ENCODE assay signal across 1 cellular context in the genomic region with DNA sequence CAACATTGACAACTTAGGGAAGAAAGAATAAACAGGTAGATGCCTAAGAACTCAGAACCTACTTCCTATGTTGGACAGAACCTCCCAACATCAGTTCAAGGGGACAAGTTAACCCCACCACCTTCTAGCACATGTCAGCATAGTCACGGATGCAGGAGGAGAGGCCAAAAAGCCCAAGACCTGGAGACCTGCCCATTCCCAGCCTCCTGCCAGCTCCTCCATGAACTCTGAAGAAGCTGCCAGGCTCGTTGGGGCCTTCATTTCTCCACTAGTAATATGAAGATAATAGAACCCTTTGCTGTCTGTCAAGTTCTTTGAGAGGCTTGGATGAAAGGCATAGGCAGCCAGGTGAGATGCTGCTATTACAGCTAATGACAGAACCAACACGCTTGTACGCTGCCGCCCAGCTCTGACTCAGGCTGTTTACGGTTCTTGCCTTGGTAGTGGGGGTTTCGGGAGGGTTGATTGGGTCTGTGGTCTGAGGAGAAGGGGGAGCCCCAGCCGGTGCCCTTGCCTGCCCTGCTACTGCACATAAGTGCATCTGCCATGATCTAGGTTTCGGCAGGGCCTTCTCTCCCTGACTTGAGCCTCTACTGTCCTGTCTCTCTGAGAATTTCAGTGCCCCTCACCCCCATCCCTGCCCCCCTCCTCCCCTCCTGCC.
TF ChIP-seq lines count a peak whose summit lies in the region.

No MANE protein-coding gene starts in this region.

TF ChIP-seq in GM23338, 12 proteins besides CTCF, POLR2A, EP300 and RAD21 (continued from another document):
- TF ChIP-seq, protein P1, sequence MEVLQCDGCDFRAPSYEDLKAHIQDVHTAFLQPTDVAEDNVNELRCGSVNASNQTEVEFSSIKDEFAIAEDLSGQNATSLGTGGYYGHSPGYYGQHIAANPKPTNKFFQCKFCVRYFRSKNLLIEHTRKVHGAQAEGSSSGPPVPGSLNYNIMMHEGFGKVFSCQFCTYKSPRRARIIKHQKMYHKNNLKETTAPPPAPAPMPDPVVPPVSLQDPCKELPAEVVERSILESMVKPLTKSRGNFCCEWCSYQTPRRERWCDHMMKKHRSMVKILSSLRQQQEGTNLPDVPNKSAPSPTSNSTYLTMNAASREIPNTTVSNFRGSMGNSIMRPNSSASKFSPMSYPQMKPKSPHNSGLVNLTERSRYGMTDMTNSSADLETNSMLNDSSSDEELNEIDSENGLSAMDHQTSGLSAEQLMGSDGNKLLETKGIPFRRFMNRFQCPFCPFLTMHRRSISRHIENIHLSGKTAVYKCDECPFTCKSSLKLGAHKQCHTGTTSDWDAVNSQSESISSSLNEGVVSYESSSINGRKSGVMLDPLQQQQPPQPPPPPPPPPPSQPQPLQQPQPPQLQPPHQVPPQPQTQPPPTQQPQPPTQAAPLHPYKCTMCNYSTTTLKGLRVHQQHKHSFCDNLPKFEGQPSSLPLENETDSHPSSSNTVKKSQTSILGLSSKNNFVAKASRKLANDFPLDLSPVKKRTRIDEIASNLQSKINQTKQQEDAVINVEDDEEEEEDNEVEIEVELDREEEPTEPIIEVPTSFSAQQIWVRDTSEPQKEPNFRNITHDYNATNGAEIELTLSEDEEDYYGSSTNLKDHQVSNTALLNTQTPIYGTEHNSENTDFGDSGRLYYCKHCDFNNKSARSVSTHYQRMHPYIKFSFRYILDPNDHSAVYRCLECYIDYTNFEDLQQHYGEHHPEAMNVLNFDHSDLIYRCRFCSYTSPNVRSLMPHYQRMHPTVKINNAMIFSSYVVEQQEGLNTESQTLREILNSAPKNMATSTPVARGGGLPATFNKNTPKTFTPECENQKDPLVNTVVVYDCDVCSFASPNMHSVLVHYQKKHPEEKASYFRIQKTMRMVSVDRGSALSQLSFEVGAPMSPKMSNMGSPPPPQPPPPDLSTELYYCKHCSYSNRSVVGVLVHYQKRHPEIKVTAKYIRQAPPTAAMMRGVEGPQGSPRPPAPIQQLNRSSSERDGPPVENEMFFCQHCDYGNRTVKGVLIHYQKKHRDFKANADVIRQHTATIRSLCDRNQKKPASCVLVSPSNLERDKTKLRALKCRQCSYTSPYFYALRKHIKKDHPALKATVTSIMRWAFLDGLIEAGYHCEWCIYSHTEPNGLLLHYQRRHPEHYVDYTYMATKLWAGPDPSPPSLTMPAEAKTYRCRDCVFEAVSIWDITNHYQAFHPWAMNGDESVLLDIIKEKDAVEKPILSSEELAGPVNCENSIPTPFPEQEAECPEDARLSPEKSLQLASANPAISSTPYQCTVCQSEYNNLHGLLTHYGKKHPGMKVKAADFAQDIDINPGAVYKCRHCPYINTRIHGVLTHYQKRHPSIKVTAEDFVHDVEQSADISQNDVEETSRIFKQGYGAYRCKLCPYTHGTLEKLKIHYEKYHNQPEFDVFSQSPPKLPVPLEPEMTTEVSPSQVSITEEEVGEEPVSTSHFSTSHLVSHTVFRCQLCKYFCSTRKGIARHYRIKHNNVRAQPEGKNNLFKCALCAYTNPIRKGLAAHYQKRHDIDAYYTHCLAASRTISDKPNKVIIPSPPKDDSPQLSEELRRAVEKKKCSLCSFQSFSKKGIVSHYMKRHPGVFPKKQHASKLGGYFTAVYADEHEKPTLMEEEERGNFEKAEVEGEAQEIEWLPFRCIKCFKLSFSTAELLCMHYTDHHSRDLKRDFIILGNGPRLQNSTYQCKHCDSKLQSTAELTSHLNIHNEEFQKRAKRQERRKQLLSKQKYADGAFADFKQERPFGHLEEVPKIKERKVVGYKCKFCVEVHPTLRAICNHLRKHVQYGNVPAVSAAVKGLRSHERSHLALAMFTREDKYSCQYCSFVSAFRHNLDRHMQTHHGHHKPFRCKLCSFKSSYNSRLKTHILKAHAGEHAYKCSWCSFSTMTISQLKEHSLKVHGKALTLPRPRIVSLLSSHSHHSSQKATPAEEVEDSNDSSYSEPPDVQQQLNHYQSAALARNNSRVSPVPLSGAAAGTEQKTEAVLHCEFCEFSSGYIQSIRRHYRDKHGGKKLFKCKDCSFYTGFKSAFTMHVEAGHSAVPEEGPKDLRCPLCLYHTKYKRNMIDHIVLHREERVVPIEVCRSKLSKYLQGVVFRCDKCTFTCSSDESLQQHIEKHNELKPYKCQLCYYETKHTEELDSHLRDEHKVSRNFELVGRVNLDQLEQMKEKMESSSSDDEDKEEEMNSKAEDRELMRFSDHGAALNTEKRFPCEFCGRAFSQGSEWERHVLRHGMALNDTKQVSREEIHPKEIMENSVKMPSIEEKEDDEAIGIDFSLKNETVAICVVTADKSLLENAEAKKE (CRISPR knock-in tag; IDR thresholded peaks at IDR 0.05), result no peak
- TF ChIP-seq EZH2 (IDR thresholded peaks at IDR 0.05; ENCODE audit: low read depth, unreplicated experiment), result no peak
- no peak for TF ChIP-seq ZNF114 (CRISPR knock-in tag; IDR thresholded peaks at IDR 0.05)
- TF ChIP-seq NANOG (IDR thresholded peaks at IDR 0.05; ENCODE audit: borderline replicate concordance), result no peak
- no peak for TF ChIP-seq STAT1 (IDR thresholded peaks at IDR 0.05; ENCODE audit: unreplicated experiment)
- TF ChIP-seq, protein P2, sequence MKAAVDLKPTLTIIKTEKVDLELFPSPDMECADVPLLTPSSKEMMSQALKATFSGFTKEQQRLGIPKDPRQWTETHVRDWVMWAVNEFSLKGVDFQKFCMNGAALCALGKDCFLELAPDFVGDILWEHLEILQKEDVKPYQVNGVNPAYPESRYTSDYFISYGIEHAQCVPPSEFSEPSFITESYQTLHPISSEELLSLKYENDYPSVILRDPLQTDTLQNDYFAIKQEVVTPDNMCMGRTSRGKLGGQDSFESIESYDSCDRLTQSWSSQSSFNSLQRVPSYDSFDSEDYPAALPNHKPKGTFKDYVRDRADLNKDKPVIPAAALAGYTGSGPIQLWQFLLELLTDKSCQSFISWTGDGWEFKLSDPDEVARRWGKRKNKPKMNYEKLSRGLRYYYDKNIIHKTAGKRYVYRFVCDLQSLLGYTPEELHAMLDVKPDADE (IDR thresholded peaks at IDR 0.05), result no peak
